10 cellular contexts compared by ENCODE assay signal in genomic region chr17:57662021-57662420, GRCh38.
A peak's percentile ranks its signal among the peaks of the same experiment; 100 is the strongest.
DNase-seq lines count a peak whose midpoint lies in the region; ATAC-seq, FAIRE-seq and TF ChIP-seq lines count a peak whose summit lies in the region.
"Had no signal": no experiment of that assay in that cellular context is flagged by ENCODE, and none has a peak within 500 bp of the region (broad histone marks: within the 10 kb centered on the region; RNA-seq: fewer than 3 reads in every experiment).

No MANE protein-coding gene starts in this region.

- no peak overlapping the region for H4K8ac ChIP-seq in H9 (replicated peaks; ENCODE audit: insufficient read length, low read depth, low read length)

- H3K36me3 Mint-ChIP-seq in H9 (ENCODE audit: insufficient read depth in 1 of 3, low read depth in 3 of 3): no peaks in the 10 kb centered on the region; a peak in 2 of 7 replicates

- no peak overlapping the region for H2BK5ac ChIP-seq in H9 (ENCODE audit: insufficient read length, low read length)

- no CpG with 5 or more reads among the region's 4 CpGs for WGBS in H9 (ENCODE audit: extremely low coverage, insufficient read length, low lambda C conversion rate)
- 91 to 93% methylated on average over 4 of the region's 4 CpGs for WGBS in sigmoid colon, 2 donors

- no peak overlapping the region for H3K9ac ChIP-seq in H9 (ENCODE audit: extremely low read depth, insufficient read length, low read length)

- no peaks in the 10 kb centered on the region for H4K20me1 ChIP-seq in H9 (ENCODE audit: control insufficient read depth, insufficient read depth, insufficient read length)

- no peaks in the 10 kb centered on the region; the same call in 1 of the 2 replicates for H3K79me2 ChIP-seq in H9 (ENCODE audit: insufficient read depth, low read length)

- H3K18ac ChIP-seq in H9 (ENCODE audit: insufficient read length, low read depth, low read length): no peak overlapping the region

- no peak overlapping the region for H2AFZ ChIP-seq in H9 (ENCODE audit: low read length)

- TF ChIP-seq CTCF in H9 (conservative IDR thresholded peaks at IDR 0.05): no peak
- TF ChIP-seq CTCF in sigmoid colon (IDR thresholded peaks at IDR 0.05): no peak

- H3K27ac Mint-ChIP-seq in H9: no peak overlapping the region; a peak in 1 of 7 replicates

- DNase-seq in H9 (no peak), NCI-H2171 (lab: John Stamatoyannopoulos, UW) (peak; percentile 49), sigmoid colon (peak; percentile 11), HuH-7.5 (ENCODE audit: low spot score) (no peak), urothelium cell line (ENCODE audit: low spot score) (no peak)
- DNase-seq in stimulated activated CD8-positive, alpha-beta memory T cell treated with anti-CD3 and anti-CD28 coated beads, Interleukin-4, amount 100 ng/mL, for 48 hours: no peak
- DNase-seq: testis had no signal

- no peak overlapping the region for H3K4me3 ChIP-seq in sigmoid colon

- H2BK12ac ChIP-seq in H9 (ENCODE audit: insufficient read length, low read depth, low read length): no peak overlapping the region

- H3K4me2 ChIP-seq in H9 (ENCODE audit: insufficient read depth, insufficient read length, low read length): peak overlapping the region; percentile 56

- H3K23me2 ChIP-seq in H9 (ENCODE audit: insufficient read length, low read depth, low read length, poor library complexity, severe bottlenecking): no peaks in the 10 kb centered on the region

- intact Hi-C loops in sigmoid colon (cut with DNase I): loop anchor here (2.0 to 10.0 kb wide), 2 partner anchors 333 to 405 kb away; partner anchors contain the start of gene MSI2

- H3K4me3 Mint-ChIP-seq in H9: peak overlapping the region in 1 of 2 experiments; percentile 87; a peak in 1 of 5 replicates

- H3K4me1 Mint-ChIP-seq in H9: peaks cover 55 to 64% of the 10 kb centered on the region in 2 experiments

- no peak for TF ChIP-seq POLR2A in sigmoid colon (IDR thresholded peaks at IDR 0.05)

- no peak overlapping the region for H3K56ac ChIP-seq in H9 (ENCODE audit: insufficient read length, low read depth, low read length)

- no peak for TF ChIP-seq EP300 in sigmoid colon (IDR thresholded peaks at IDR 0.05)

- H3K4me1 ChIP-seq in H9 (ENCODE audit: insufficient read depth, low read length) (peaks cover 3% of the 10 kb centered on the region; the same call in 1 of the 2 replicates), sigmoid colon (peaks cover 0 to 17% (median 16%) of the 10 kb centered on the region in 4 donors)

- H3K27me3 Mint-ChIP-seq in H9 (ENCODE audit: low read depth): no peaks in the 10 kb centered on the region

- H4K5ac ChIP-seq in H9 (ENCODE audit: insufficient read length, low read depth, low read length): no peak overlapping the region

- H3K23ac ChIP-seq in H9 (ENCODE audit: insufficient read length, low read depth, low read length): no peak overlapping the region

- H2BK20ac ChIP-seq in H9 (ENCODE audit: low read depth, low read length, poor library complexity, severe bottlenecking): no peak overlapping the region

- no peaks in the 10 kb centered on the region for H3K27me3 ChIP-seq in H9 (ENCODE audit: insufficient read depth, low read length)
- H3K27me3 ChIP-seq in sigmoid colon: no peaks in the 10 kb centered on the region
- H3K27me3 ChIP-seq: testis had no signal

- no peak for FAIRE-seq in urothelium cell line (lab: Jason Lieb, UNC)
- FAIRE-seq: HepG2 had no signal

- no peak overlapping the region for H2BK120ac ChIP-seq in H9 (ENCODE audit: low read depth, low read length, poor library complexity, severe bottlenecking)

- no peak overlapping the region for H4K91ac ChIP-seq in H9 (ENCODE audit: insufficient read length, low read depth, low read length)

- H3K9me3 Mint-ChIP-seq in H9: no peaks in the 10 kb centered on the region

- H3K14ac ChIP-seq in H9 (ENCODE audit: insufficient read depth, low read length): no peak overlapping the region

- H2BK15ac ChIP-seq in H9 (ENCODE audit: low read depth, low read length): no peak overlapping the region

- H3K9me3 ChIP-seq in H9 (ENCODE audit: control insufficient read depth, low read depth, low read length) (no peaks in the 10 kb centered on the region), sigmoid colon (no peaks in the 10 kb centered on the region)
- H3K9me3 ChIP-seq: testis had no signal

- no peaks in the 10 kb centered on the region for H3K79me1 ChIP-seq in H9 (ENCODE audit: insufficient read depth, low read depth, low read length, poor library complexity, severe bottlenecking)

- H3K27ac ChIP-seq in H9 (ENCODE audit: insufficient read length, low read depth, low read length) (no peak overlapping the region), cingulate gyrus (ENCODE audit: low read depth, low read length) (peak overlapping the region; percentile 98), sigmoid colon (peak overlapping the region; percentile 65 to 94 (median 81))

- no peak for ATAC-seq in GM21367 (IDR thresholded peaks at IDR 0.05; ENCODE audit: unreplicated experiment)

- H2AK5ac ChIP-seq in H9 (ENCODE audit: insufficient read length, low read length): no peak overlapping the region

- no peak overlapping the region for H3K4ac ChIP-seq in H9 (ENCODE audit: low read depth, low read length)

- H3K36me3 ChIP-seq in sigmoid colon: no peaks in the 10 kb centered on the region

- H3T11ph ChIP-seq in H9 (ENCODE audit: low read length): no peak overlapping the region

Comparison
In these comparisons a context has a peak if more than half of its experiments do, and no peak if none do; other contexts are left out.
1. DNase-seq: peak in NCI-H2171 (single experiment) and sigmoid colon (single experiment); none in H9 (single experiment), HuH-7.5 (single experiment), stimulated activated CD8-positive, alpha-beta memory T cell treated with anti-CD3 and anti-CD28 coated beads, Interleukin-4, amount 100 ng/mL, for 48 hours (single experiment) and urothelium cell line (single experiment).